In the genomic region with DNA sequence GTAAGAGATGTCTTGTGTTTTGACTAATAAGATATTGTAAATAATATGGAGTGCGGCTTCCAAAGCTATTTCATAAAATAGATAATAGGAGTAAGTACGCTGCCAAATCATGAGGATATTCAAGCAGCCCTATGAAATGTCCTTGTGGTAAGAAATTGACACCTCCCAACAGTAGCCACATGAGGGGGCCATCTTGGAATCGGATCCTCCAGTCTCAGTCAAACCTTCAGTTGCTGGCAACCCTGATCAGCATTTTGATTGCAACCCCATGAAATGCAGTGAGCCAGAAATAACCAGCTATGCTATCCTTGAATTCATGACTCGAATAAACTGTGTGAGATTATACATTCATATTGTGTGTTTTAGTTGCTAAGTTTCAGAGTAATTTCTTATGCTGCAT, we compare ENCODE assay signal across 1 cellular context.
TF ChIP-seq lines count a peak whose summit lies in the region.

No MANE protein-coding gene starts in this region.

TF ChIP-seq in H1, 55 proteins besides CTCF, POLR2A, EP300 and RAD21 (continued from another document):
- TF ChIP-seq, protein P1, sequence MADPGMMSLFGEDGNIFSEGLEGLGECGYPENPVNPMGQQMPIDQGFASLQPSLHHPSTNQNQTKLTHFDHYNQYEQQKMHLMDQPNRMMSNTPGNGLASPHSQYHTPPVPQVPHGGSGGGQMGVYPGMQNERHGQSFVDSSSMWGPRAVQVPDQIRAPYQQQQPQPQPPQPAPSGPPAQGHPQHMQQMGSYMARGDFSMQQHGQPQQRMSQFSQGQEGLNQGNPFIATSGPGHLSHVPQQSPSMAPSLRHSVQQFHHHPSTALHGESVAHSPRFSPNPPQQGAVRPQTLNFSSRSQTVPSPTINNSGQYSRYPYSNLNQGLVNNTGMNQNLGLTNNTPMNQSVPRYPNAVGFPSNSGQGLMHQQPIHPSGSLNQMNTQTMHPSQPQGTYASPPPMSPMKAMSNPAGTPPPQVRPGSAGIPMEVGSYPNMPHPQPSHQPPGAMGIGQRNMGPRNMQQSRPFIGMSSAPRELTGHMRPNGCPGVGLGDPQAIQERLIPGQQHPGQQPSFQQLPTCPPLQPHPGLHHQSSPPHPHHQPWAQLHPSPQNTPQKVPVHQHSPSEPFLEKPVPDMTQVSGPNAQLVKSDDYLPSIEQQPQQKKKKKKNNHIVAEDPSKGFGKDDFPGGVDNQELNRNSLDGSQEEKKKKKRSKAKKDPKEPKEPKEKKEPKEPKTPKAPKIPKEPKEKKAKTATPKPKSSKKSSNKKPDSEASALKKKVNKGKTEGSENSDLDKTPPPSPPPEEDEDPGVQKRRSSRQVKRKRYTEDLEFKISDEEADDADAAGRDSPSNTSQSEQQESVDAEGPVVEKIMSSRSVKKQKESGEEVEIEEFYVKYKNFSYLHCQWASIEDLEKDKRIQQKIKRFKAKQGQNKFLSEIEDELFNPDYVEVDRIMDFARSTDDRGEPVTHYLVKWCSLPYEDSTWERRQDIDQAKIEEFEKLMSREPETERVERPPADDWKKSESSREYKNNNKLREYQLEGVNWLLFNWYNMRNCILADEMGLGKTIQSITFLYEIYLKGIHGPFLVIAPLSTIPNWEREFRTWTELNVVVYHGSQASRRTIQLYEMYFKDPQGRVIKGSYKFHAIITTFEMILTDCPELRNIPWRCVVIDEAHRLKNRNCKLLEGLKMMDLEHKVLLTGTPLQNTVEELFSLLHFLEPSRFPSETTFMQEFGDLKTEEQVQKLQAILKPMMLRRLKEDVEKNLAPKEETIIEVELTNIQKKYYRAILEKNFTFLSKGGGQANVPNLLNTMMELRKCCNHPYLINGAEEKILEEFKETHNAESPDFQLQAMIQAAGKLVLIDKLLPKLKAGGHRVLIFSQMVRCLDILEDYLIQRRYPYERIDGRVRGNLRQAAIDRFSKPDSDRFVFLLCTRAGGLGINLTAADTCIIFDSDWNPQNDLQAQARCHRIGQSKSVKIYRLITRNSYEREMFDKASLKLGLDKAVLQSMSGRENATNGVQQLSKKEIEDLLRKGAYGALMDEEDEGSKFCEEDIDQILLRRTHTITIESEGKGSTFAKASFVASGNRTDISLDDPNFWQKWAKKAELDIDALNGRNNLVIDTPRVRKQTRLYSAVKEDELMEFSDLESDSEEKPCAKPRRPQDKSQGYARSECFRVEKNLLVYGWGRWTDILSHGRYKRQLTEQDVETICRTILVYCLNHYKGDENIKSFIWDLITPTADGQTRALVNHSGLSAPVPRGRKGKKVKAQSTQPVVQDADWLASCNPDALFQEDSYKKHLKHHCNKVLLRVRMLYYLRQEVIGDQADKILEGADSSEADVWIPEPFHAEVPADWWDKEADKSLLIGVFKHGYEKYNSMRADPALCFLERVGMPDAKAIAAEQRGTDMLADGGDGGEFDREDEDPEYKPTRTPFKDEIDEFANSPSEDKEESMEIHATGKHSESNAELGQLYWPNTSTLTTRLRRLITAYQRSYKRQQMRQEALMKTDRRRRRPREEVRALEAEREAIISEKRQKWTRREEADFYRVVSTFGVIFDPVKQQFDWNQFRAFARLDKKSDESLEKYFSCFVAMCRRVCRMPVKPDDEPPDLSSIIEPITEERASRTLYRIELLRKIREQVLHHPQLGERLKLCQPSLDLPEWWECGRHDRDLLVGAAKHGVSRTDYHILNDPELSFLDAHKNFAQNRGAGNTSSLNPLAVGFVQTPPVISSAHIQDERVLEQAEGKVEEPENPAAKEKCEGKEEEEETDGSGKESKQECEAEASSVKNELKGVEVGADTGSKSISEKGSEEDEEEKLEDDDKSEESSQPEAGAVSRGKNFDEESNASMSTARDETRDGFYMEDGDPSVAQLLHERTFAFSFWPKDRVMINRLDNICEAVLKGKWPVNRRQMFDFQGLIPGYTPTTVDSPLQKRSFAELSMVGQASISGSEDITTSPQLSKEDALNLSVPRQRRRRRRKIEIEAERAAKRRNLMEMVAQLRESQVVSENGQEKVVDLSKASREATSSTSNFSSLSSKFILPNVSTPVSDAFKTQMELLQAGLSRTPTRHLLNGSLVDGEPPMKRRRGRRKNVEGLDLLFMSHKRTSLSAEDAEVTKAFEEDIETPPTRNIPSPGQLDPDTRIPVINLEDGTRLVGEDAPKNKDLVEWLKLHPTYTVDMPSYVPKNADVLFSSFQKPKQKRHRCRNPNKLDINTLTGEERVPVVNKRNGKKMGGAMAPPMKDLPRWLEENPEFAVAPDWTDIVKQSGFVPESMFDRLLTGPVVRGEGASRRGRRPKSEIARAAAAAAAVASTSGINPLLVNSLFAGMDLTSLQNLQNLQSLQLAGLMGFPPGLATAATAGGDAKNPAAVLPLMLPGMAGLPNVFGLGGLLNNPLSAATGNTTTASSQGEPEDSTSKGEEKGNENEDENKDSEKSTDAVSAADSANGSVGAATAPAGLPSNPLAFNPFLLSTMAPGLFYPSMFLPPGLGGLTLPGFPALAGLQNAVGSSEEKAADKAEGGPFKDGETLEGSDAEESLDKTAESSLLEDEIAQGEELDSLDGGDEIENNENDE (IDR thresholded peaks at IDR 0.05; ENCODE audit: insufficient replicate concordance, low read length) = no peak
- TF ChIP-seq SIRT6 (IDR thresholded peaks at IDR 0.05; ENCODE audit: low read length) (no peak), HDAC2 (IDR thresholded peaks at IDR 0.05; ENCODE audit: borderline replicate concordance in 1 of 2, low read depth in 2 of 2, low read length in 2 of 2) (no peak)
